ENCODE assay signal across 1 cellular context in the genomic region with DNA sequence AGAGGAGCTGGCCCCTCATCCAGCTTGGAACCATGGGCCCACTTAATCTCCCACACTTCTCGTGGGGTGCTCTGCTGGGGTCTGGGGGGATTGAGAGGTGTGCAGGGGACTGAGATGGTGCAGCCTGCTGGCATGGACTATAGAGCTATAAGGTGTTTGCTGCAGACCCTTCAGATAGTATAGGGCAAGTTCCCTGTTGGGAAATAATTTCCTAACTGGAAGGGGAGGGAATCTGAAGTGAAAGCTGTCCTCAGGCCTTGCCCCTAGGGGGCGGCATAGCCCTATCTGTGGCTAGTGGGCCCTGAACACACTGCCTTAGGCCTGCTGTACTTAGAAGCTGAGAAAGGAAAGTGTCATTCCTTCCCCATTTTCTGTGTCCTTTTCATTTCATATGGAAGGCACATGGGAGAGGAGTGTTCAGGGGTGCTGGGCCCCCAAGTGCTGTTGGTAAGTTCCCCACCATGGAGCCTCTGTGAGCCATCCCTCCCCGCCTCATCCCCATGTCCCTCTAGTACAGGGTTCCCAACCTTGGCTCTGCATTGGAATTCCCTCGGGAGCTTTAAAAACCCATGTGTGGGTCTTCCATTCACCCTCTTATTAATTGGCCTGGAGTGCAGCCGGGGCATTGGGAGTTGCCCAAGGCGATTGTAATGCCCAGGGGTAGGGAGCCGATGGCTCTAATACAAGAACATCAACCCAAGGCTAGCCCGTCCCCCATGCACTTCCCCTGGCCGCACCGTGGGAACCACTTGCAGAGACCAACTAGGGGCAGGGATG.
TF ChIP-seq lines count a peak whose summit lies in the region.

No MANE protein-coding gene starts in this region.

TF ChIP-seq in GM12878, 131 proteins besides CTCF, POLR2A, EP300 and RAD21 (continued from another document):
- TF ChIP-seq CUX1 (IDR thresholded peaks at IDR 0.05; ENCODE audit: insufficient replicate concordance, low read depth, low read length) (no peak), JUND (IDR thresholded peaks at IDR 0.05; ENCODE audit: low read depth, low read length) (no peak), NR2C2 (IDR thresholded peaks at IDR 0.05; ENCODE audit: borderline replicate concordance, control insufficient read depth, insufficient read length, low read depth) (no peak), RFX5 (IDR thresholded peaks at IDR 0.05; ENCODE audit: low read depth, low read length) (no peak), IKZF1 (conservative IDR thresholded peaks at IDR 0.05) (peak; percentile 39; the same call in 1 of the 2 replicates)
